In the genomic region with DNA sequence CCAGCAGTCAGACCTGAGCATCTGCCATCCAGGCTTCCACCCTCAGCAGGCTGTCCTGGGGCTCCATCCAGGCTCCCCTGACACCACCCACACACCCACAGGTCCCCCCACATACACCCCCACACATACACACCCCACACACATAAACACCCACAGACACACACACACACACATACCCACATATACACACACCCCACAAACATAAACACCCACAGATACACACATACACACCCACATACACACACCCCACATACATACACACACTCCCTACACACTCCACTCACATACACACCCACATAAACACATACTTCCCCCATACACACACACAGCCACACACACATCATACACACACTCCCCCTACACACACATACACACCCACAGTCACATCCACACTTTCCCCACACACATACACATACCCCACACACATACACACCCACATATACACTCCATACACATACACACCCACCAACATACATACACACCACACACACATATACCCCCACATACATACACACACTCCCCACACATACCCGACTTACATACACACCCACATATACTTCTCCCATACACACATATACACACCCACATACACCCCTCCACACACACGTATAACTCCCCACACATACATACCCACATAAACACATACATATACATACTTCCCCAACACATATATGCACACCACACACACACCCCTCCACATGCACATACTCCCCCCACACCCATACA, we compare ENCODE assay signal across 11 cellular contexts.
"Had no signal": no experiment of that assay in that cellular context is flagged by ENCODE, and none has a peak within 500 bp of the region (broad histone marks: within the 10 kb centered on the region; RNA-seq: fewer than 3 reads in every experiment).

No MANE protein-coding gene starts in this region.

- H3K4me3 ChIP-seq: tibial nerve had no signal

- DNase-seq: activated CD4-positive, alpha-beta T cell treated with anti-CD3 and anti-CD28 coated beads, Interleukin-2, amount 50 U/mL, for 4 hours; activated CD4-positive, CD25-positive, alpha-beta regulatory T cell treated with anti-CD3 and anti-CD28 coated beads, Interleukin-2, amount 50 U/mL, for 72 hours; activated effector memory CD4-positive, alpha-beta T cell treated with Interleukin-2 at 50 U/mL for 16 hours; activated T-cell treated with anti-CD3 and anti-CD28 coated beads, Interleukin-2, amount 50 U/mL, for 1 hour; amniotic stem cell; dermis blood vessel endothelial cell; hippocampal formation; kidney glomerular epithelial cell; small intestine had no signal

- H3K27ac ChIP-seq: tibial nerve had no signal

- H3K27me3 ChIP-seq: tibial nerve had no signal

- H3K36me3 ChIP-seq: tibial nerve had no signal

- H3K9me3 ChIP-seq: tibial nerve had no signal

- ATAC-seq: activated naive CD4-positive, alpha-beta T cell treated with anti-CD3 and anti-CD28 coated beads, Interleukin-2, amount 50 U/mL, for 72 hours had no signal

- H3K4me1 ChIP-seq: tibial nerve had no signal

- FAIRE-seq: small intestine had no signal
